ENCODE assay signal across 8 cellular contexts in the genomic region with DNA sequence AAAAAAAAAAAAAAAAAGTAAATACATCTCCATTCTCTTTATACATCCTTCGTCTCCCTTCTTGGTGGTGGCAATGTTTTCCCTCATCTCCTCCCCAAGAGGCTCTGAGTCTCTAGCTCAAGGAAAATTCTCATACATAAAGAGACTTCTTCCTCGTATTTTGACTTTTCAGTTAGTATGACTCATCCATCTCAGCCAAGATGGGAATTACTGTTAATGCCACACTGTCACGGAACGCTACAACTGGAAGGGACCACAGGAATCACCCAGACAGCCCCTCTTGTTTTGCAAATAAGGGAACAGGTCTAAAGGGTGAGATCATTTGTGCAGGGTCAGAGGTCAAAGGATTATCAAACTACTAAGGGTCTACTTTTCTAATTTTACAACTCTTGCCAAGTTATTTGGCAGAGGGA. TPM values are rescaled to one million over a fixed set of nuclear protein-coding genes. Genes with fewer than 3 reads are reported as not detected.
DNase-seq lines count a peak whose midpoint lies in the region; ATAC-seq and TF ChIP-seq lines count a peak whose summit lies in the region.

No MANE protein-coding gene starts in this region.

- no peak overlapping the region for H3K9ac ChIP-seq in mesendoderm (ENCODE audit: low read length)

- TF ChIP-seq CTCF in astrocyte of the cerebellum (IDR thresholded peaks at IDR 0.05; ENCODE audit: low read depth, low read length, missing control alignments), result no peak

- DNase-seq in AG08396 (ENCODE audit: low spot score) (peak; percentile 56), HT-29 (ENCODE audit: low spot score) (peak; percentile 69), astrocyte of the cerebellum (ENCODE audit: low read depth) (peak; percentile 49), mesendoderm (peak; percentile 82), globus pallidus (ENCODE audit: low spot score) (no peak), NCI-H1436 treated with DMSO at 0.1 percent for 48 hours (lab: John Stamatoyannopoulos, UW) (no peak), SK-N-DZ (ENCODE audit: low spot score) (no peak)

- H3K4ac ChIP-seq in mesendoderm (ENCODE audit: low read depth, low read length), result no peak overlapping the region

- H3K4me3 ChIP-seq in astrocyte of the cerebellum (ENCODE audit: low read depth, low read length) (no peak overlapping the region), mesendoderm (ENCODE audit: low read length) (no peak overlapping the region)

- H3K27ac ChIP-seq in mesendoderm (ENCODE audit: low read depth, low read length), result no peak overlapping the region

- no peak overlapping the region for H2AK5ac ChIP-seq in mesendoderm (ENCODE audit: low read length)

- H4K8ac ChIP-seq in mesendoderm (ENCODE audit: low read depth, low read length), result no peak overlapping the region

- no peak overlapping the region for H4K5ac ChIP-seq in mesendoderm (ENCODE audit: low read length)

- WGBS in mesendoderm (ENCODE audit: extremely low coverage, insufficient coverage, low lambda C conversion rate), result no CpG with 5 or more reads among the region's 4 CpGs

- in situ Hi-C loops in astrocyte of the cerebellum (cut with HindIII; ENCODE audit: low sequenced_read_pairs), result no loop called here

- no peak overlapping the region for H3K23ac ChIP-seq in mesendoderm (ENCODE audit: low read length)

- H3K79me2 ChIP-seq in mesendoderm (ENCODE audit: control insufficient read depth, insufficient read depth, low read length), result peaks cover 58% of the 10 kb centered on the region

- H3K79me1 ChIP-seq in mesendoderm (ENCODE audit: low read length), result peaks cover 20% of the 10 kb centered on the region

- no peak overlapping the region for H3K56ac ChIP-seq in mesendoderm (ENCODE audit: low read length)

- ATAC-seq in HG03442 (IDR thresholded peaks at IDR 0.05; ENCODE audit: unreplicated experiment), result no peak

- H2BK120ac ChIP-seq in mesendoderm (ENCODE audit: low read depth, low read length), result no peak overlapping the region

- no peaks in the 10 kb centered on the region for H3K36me3 ChIP-seq in mesendoderm (ENCODE audit: control insufficient read depth, insufficient read depth, low read length)

- peaks cover 14% of the 10 kb centered on the region for H3K4me1 ChIP-seq in mesendoderm (ENCODE audit: control insufficient read depth, low read depth, low read length)

- H2BK15ac ChIP-seq in mesendoderm (replicated peaks; ENCODE audit: low read depth), result no peak overlapping the region

- H3K18ac ChIP-seq in mesendoderm (ENCODE audit: low read length), result no peak overlapping the region

- H3K4me2 ChIP-seq in mesendoderm (ENCODE audit: low read length), result no peak overlapping the region

- H3K27me3 ChIP-seq in mesendoderm (ENCODE audit: insufficient read depth, low read length, poor library complexity), result no peaks in the 10 kb centered on the region

- no peak overlapping the region for H2BK5ac ChIP-seq in mesendoderm (ENCODE audit: low read length)

RNA-seq across cellular contexts. Expression of gene NFE2L2, which starts 19.5 kb away (rescaled TPM):
- total RNA-seq in HT-29 (2014; rRNA removed; shearing (Covaris generic)), result 30.8 and 30.9 TPM in 2 replicates
- 33.0 TPM for polyA plus RNA-seq in mesendoderm (2013, experiment 1 of 2)
- 35.1 TPM for polyA plus RNA-seq in mesendoderm (2013, experiment 2 of 2)
- polyA plus RNA-seq in SK-N-DZ (2014; cell fraction: cytosol; rRNA removed), result 25.8 and 33.2 TPM in 2 replicates
- polyA plus RNA-seq in SK-N-DZ (2014; cell fraction: nucleus; rRNA removed), result 27.5 and 49.4 TPM in 2 replicates

RNA-seq across cellular contexts. Expression of gene HNRNPA3, which starts 32.4 kb away (rescaled TPM):
- 30.4 and 33.8 TPM in 2 replicates for total RNA-seq in HT-29 (2014; rRNA removed; shearing (Covaris generic))
- 641 TPM for polyA plus RNA-seq in mesendoderm (2013, experiment 1 of 2)
- polyA plus RNA-seq in mesendoderm (2013, experiment 2 of 2), result 604 TPM
- polyA plus RNA-seq in SK-N-DZ (2014; cell fraction: cytosol; rRNA removed), result 86.1 and 98.5 TPM in 2 replicates
- polyA plus RNA-seq in SK-N-DZ (2014; cell fraction: nucleus; rRNA removed), result 72.0 and 185 TPM in 2 replicates

Comparison
In these comparisons a context has a peak if more than half of its experiments do, and no peak if none do; other contexts are left out.
1. DNase-seq: peak in AG08396 (single experiment), HT-29 (single experiment), astrocyte of the cerebellum (single experiment) and mesendoderm (single experiment); none in globus pallidus (single experiment), NCI-H1436 treated with DMSO at 0.1 percent for 48 hours (single experiment) and SK-N-DZ (single experiment).